27 cellular contexts compared by ENCODE assay signal in genomic region chr2:154850532-154850931, GRCh38.
"Had no signal": no experiment of that assay in that cellular context is flagged by ENCODE, and none has a peak within 500 bp of the region (broad histone marks: within the 10 kb centered on the region; RNA-seq: fewer than 3 reads in every experiment).

No MANE protein-coding gene starts in this region.

- H3K4me1 ChIP-seq: heart right ventricle, left lung, suprapubic skin, upper lobe of right lung had no signal

- H3K27me3 ChIP-seq: heart right ventricle, hepatocyte, left lung, ovary, right atrium auricular region, suprapubic skin, tibial artery, upper lobe of right lung had no signal

- H3K4me3 Mint-ChIP-seq: mesothelial cell of epicardium; naive thymus-derived CD4-positive, alpha-beta T cell; natural killer cell treated with Interleukin-12 subunit alpha and Interleukin-12 subunit beta and Interleukin-15 and Interleukin-18, amount 100 ng/mL, for 72 hours; stimulated activated effector memory CD8-positive, alpha-beta T cell treated with anti-CD3 and anti-CD28 coated beads, Interleukin-12 subunit alpha, Interleukin-12 subunit beta, amount 100 ng/mL, for 72 hours; stimulated activated naive CD8-positive, alpha-beta T cell treated with anti-CD3 and anti-CD28 coated beads, Interleukin-15, Interleukin-2, amounts not matched to agents 100 ng/mL and 50 ng/mL, for 24 hours had no signal

- H3K4me1 Mint-ChIP-seq: naive thymus-derived CD4-positive, alpha-beta T cell; stimulated activated effector memory CD8-positive, alpha-beta T cell treated with anti-CD3 and anti-CD28 coated beads, Interleukin-12 subunit alpha, Interleukin-12 subunit beta, amount 100 ng/mL, for 72 hours had no signal

- H3K9me3 Mint-ChIP-seq: mesothelial cell of epicardium; stimulated activated effector memory CD8-positive, alpha-beta T cell treated with anti-CD3 and anti-CD28 coated beads, Interleukin-12 subunit alpha, Interleukin-12 subunit beta, amount 100 ng/mL, for 72 hours; stimulated activated naive CD8-positive, alpha-beta T cell treated with anti-CD3 and anti-CD28 coated beads, Interleukin-15, Interleukin-2, amounts not matched to agents 100 ng/mL and 50 ng/mL, for 24 hours had no signal

- H3K4me3 ChIP-seq: heart right ventricle, hepatocyte, left lung, lung, ovary, right atrium auricular region, skin epidermis, suprapubic skin, thoracic aorta, tibial artery, upper lobe of right lung had no signal

- H3K36me3 ChIP-seq: heart right ventricle, left lung, ovary, right atrium auricular region, suprapubic skin, thoracic aorta, tibial artery, upper lobe of right lung had no signal

- H3K9me3 ChIP-seq: heart right ventricle, left lung, ovary, right atrium auricular region, suprapubic skin, thoracic aorta, tibial artery, upper lobe of right lung had no signal

- H3K27ac ChIP-seq: heart right ventricle, hepatocyte, left lung, ovary, right atrium auricular region, skin epidermis, suprapubic skin, thoracic aorta, tibial artery, upper lobe of right lung had no signal

- FAIRE-seq: keratinocyte, urothelium cell line had no signal

- ATAC-seq: heart right ventricle; left cardiac atrium; left lung; naive thymus-derived CD4-positive, alpha-beta T cell; natural killer cell treated with Interleukin-12 subunit alpha and Interleukin-12 subunit beta and Interleukin-15 and Interleukin-18, amount 100 ng/mL, for 72 hours; sciatic nerve; stimulated activated effector memory CD8-positive, alpha-beta T cell treated with anti-CD3 and anti-CD28 coated beads, Interleukin-12 subunit alpha, Interleukin-12 subunit beta, amount 100 ng/mL, for 72 hours; upper lobe of right lung had no signal

- DNase-seq: heart right ventricle; kidney glomerular epithelial cell; left cardiac atrium; left lung; mesendoderm; naive thymus-derived CD4-positive, alpha-beta T cell; ovary; stimulated activated CD4-positive, alpha-beta T cell treated with anti-CD3 and anti-CD28 coated beads, Interleukin-12 subunit alpha, Interleukin-12 subunit beta, amount 100 ng/mL, for 4 hours; stimulated activated CD4-positive, alpha-beta T cell treated with anti-CD3 and anti-CD28 coated beads, Interleukin-4, amount 100 ng/mL, for 24 hours; stimulated activated naive CD4-positive, alpha-beta T cell; tibial artery; trophoblast cell; upper lobe of right lung had no signal

- H3K36me3 Mint-ChIP-seq: mesothelial cell of epicardium; naive thymus-derived CD4-positive, alpha-beta T cell; stimulated activated effector memory CD8-positive, alpha-beta T cell treated with anti-CD3 and anti-CD28 coated beads, Interleukin-12 subunit alpha, Interleukin-12 subunit beta, amount 100 ng/mL, for 72 hours had no signal

- H3K27ac Mint-ChIP-seq: mesothelial cell of epicardium; naive thymus-derived CD4-positive, alpha-beta T cell; natural killer cell treated with Interleukin-12 subunit alpha and Interleukin-12 subunit beta and Interleukin-15 and Interleukin-18, amount 100 ng/mL, for 72 hours; progenitor cell of endocrine pancreas; stimulated activated effector memory CD8-positive, alpha-beta T cell treated with anti-CD3 and anti-CD28 coated beads, Interleukin-12 subunit alpha, Interleukin-12 subunit beta, amount 100 ng/mL, for 72 hours; stimulated activated naive CD8-positive, alpha-beta T cell treated with anti-CD3 and anti-CD28 coated beads, Interleukin-15, Interleukin-2, amounts not matched to agents 100 ng/mL and 50 ng/mL, for 24 hours had no signal

- H3K27me3 Mint-ChIP-seq: naive thymus-derived CD4-positive, alpha-beta T cell; natural killer cell treated with Interleukin-12 subunit alpha and Interleukin-12 subunit beta and Interleukin-15 and Interleukin-18, amount 100 ng/mL, for 72 hours; progenitor cell of endocrine pancreas; stimulated activated naive CD8-positive, alpha-beta T cell treated with anti-CD3 and anti-CD28 coated beads, Interleukin-15, Interleukin-2, amounts not matched to agents 100 ng/mL and 50 ng/mL, for 24 hours had no signal
